Comparison of ENCODE assay signal across 8 cellular contexts in genomic region chr3:123656691-123657090, GRCh38.
DNase-seq lines count a peak whose midpoint lies in the region; TF ChIP-seq lines count a peak whose summit lies in the region.

No MANE protein-coding gene starts in this region.

- H3K9ac ChIP-seq in rectal smooth muscle tissue (ENCODE audit: low read length), result no peak overlapping the region

- no peaks in the 10 kb centered on the region for H3K9me3 Mint-ChIP-seq in endothelial cell (ENCODE audit: unreplicated experiment)

- H3K36me3 ChIP-seq in DOHH2 (ENCODE audit: control insufficient read depth, low read length), result no peaks in the 10 kb centered on the region
- peaks cover 25% of the 10 kb centered on the region for H3K36me3 ChIP-seq in rectal smooth muscle tissue (ENCODE audit: control insufficient read depth, insufficient read depth, low read length)
- peaks cover 14% of the 10 kb centered on the region for H3K36me3 ChIP-seq in MG63

- H3K4me2 ChIP-seq in DOHH2 (ENCODE audit: low read length), result no peak overlapping the region

- H3K27ac Mint-ChIP-seq in endothelial cell (ENCODE audit: unreplicated experiment), result no peak overlapping the region

- peaks cover 5% of the 10 kb centered on the region; the same call in 1 of the 2 replicates for H3K9me3 ChIP-seq in DOHH2 (ENCODE audit: control insufficient read depth, insufficient read depth, low read length)
- H3K9me3 ChIP-seq in MG63, result no peaks in the 10 kb centered on the region; the same call in 1 of the 2 replicates

- H3F3A ChIP-seq in DOHH2 (ENCODE audit: control insufficient read depth, insufficient read depth), result no peaks in the 10 kb centered on the region

- no peaks in the 10 kb centered on the region for H3K79me2 ChIP-seq in DOHH2 (ENCODE audit: control insufficient read depth, low read length)

- no peak overlapping the region for H3K4me3 Mint-ChIP-seq in endothelial cell (ENCODE audit: unreplicated experiment)

- peaks cover 18% of the 10 kb centered on the region for H3K27me3 ChIP-seq in DOHH2 (ENCODE audit: control insufficient read depth, low read length)
- H3K27me3 ChIP-seq in rectal smooth muscle tissue (ENCODE audit: control insufficient read depth, insufficient read depth, low read length), result no peaks in the 10 kb centered on the region
- H3K27me3 ChIP-seq in MG63, result no peaks in the 10 kb centered on the region

- H3K27me3 Mint-ChIP-seq in endothelial cell (ENCODE audit: unreplicated experiment), result peaks cover 6% of the 10 kb centered on the region

- no peak overlapping the region for H3K4me3 ChIP-seq in DOHH2 (ENCODE audit: low read length)
- no peak overlapping the region for H3K4me3 ChIP-seq in rectal smooth muscle tissue (ENCODE audit: low read length)
- H3K4me3 ChIP-seq in MG63, result no peak overlapping the region

- H3K27ac ChIP-seq in DOHH2 (ENCODE audit: low read depth, low read length) (no peak overlapping the region), rectal smooth muscle tissue (ENCODE audit: low read depth, low read length) (peak overlapping the region; percentile 95), substantia nigra (ENCODE audit: low read depth, low read length, poor library complexity, severe bottlenecking) (no peak overlapping the region)

- peaks cover 3% of the 10 kb centered on the region for H3K36me3 Mint-ChIP-seq in endothelial cell (ENCODE audit: low read depth, unreplicated experiment)

- H3K4me1 ChIP-seq in DOHH2 (ENCODE audit: control insufficient read depth, low read length) (no peaks in the 10 kb centered on the region), rectal smooth muscle tissue (ENCODE audit: control insufficient read depth, insufficient read depth, low read length) (peaks cover 75% of the 10 kb centered on the region)

- peaks cover 26% of the 10 kb centered on the region for H3K4me1 Mint-ChIP-seq in endothelial cell (ENCODE audit: unreplicated experiment)

- H3K9me2 ChIP-seq in DOHH2 (replicated peaks; ENCODE audit: control insufficient read depth, low read length), result no peaks in the 10 kb centered on the region

- H4K20me1 ChIP-seq in DOHH2 (ENCODE audit: control insufficient read depth, insufficient read depth, low read depth, low read length), result no peaks in the 10 kb centered on the region

- peak; percentile 19 to 31 for DNase-seq in Kasumi-1 (lab: John Stamatoyannopoulos, UW)
- no peak for DNase-seq in endothelial cell (ENCODE audit: low spot score)
- DNase-seq in ecto neural progenitor cell (ENCODE audit: low spot score), result no peak
- DNase-seq in MG63, result no peak
- DNase-seq in substantia nigra (lab: John Stamatoyannopoulos, UW), result no peak
- no peak for DNase-seq in iPS-NIHi7 (ENCODE audit: extremely low spot score)

- TF ChIP-seq CTCF in DOHH2 (IDR thresholded peaks at IDR 0.05; ENCODE audit: low read depth, low read length, poor library complexity, severe bottlenecking), result peak; percentile 57
- peak; percentile 39 for TF ChIP-seq CTCF in endothelial cell (IDR thresholded peaks at IDR 0.05; ENCODE audit: unreplicated experiment)

Comparison
In these comparisons a context has a peak if more than half of its experiments do, and no peak if none do; other contexts are left out.
1. DNase-seq: peak in Kasumi-1 (2 of 2); none in endothelial cell (single experiment), ecto neural progenitor cell (single experiment), MG63 (single experiment), substantia nigra (0 of 49) and iPS-NIHi7 (single experiment).